1 cellular context compared by ENCODE assay signal in genomic region chr19:43429395-43429794, GRCh38.
TF ChIP-seq lines count a peak whose summit lies in the region.

No MANE protein-coding gene starts in this region.

TF ChIP-seq in K562, 482 proteins besides CTCF, POLR2A, EP300 and RAD21:
- peak; percentile 35; the same call in 1 of the 2 replicates for TF ChIP-seq CEBPB (tag; IDR thresholded peaks at IDR 0.05)
- TF ChIP-seq POLR3G (IDR thresholded peaks at IDR 0.05; ENCODE audit: extremely low read depth, insufficient read length, insufficient replicate concordance), result no peak
TF ChIP-seq in K562: peak in this region for 1.
